In genomic region chr1:20573987-20574386, GRCh38 we compare ENCODE assay signal across 26 cellular contexts. TPM values are rescaled to one million over a fixed set of nuclear protein-coding genes. Genes with fewer than 3 reads are reported as not detected.
DNase-seq lines count a peak whose midpoint lies in the region; TF ChIP-seq lines count a peak whose summit lies in the region.
"Had no signal": no experiment of that assay in that cellular context is flagged by ENCODE, and none has a peak within 500 bp of the region (broad histone marks: within the 10 kb centered on the region; RNA-seq: fewer than 3 reads in every experiment).

No MANE protein-coding gene starts in this region.

- no peaks in the 10 kb centered on the region for H3K9me3 Mint-ChIP-seq in endothelial cell (ENCODE audit: unreplicated experiment)
- peaks cover 13% of the 10 kb centered on the region for H3K9me3 Mint-ChIP-seq in nephron progenitor cell

- H3K27me3 Mint-ChIP-seq in endothelial cell (ENCODE audit: unreplicated experiment): no peaks in the 10 kb centered on the region
- peaks cover 59% of the 10 kb centered on the region for H3K27me3 Mint-ChIP-seq in nephron progenitor cell (ENCODE audit: low read depth, poor library complexity)

- no peak overlapping the region for H3K9ac ChIP-seq in BLaER1
- H3K9ac ChIP-seq in BLaER1 treated with 17β-estradiol and CSF1 and Interleukin-3, amounts not matched to agents 10 nM and 100 nM: no peak overlapping the region
- H3K9ac ChIP-seq in Loucy (ENCODE audit: low read depth, low read length, poor library complexity, severe bottlenecking): no peak overlapping the region

- H3K4me3 ChIP-seq in BLaER1 (no peak overlapping the region), Loucy (ENCODE audit: low read length, poor library complexity, severe bottlenecking) (no peak overlapping the region)
- no peak overlapping the region for H3K4me3 ChIP-seq in BLaER1 treated with 17β-estradiol and CSF1 and Interleukin-3, amounts not matched to agents 10 nM and 100 nM
- H3K4me3 ChIP-seq: GM12878 had no signal

- H3K27ac ChIP-seq in BLaER1: no peak overlapping the region
- no peak overlapping the region for H3K27ac ChIP-seq in BLaER1 treated with 17β-estradiol and CSF1 and Interleukin-3, amounts not matched to agents 10 nM and 100 nM

- peak overlapping the region; percentile 4; the same call in 1 of the 2 replicates for H2AFZ ChIP-seq in Loucy (ENCODE audit: low read length)

- no peaks in the 10 kb centered on the region for H3K9me2 ChIP-seq in Loucy (replicated peaks; ENCODE audit: low read depth, low read length)

- H3K79me2 ChIP-seq in Loucy (ENCODE audit: insufficient read depth, low read length): no peaks in the 10 kb centered on the region

- H3K4me3 Mint-ChIP-seq in endothelial cell (ENCODE audit: unreplicated experiment) (no peak overlapping the region), nephron progenitor cell (no peak overlapping the region)
- H3K4me3 Mint-ChIP-seq: CD14-positive monocyte; CD4-positive, alpha-beta memory T cell; CD4-positive, CD25-positive, alpha-beta regulatory T cell; CD8-positive, alpha-beta memory T cell had no signal

- H3K4me1 Mint-ChIP-seq in endothelial cell (ENCODE audit: unreplicated experiment): peaks cover 10% of the 10 kb centered on the region
- H3K4me1 Mint-ChIP-seq in nephron progenitor cell: peaks cover 4% of the 10 kb centered on the region
- H3K4me1 Mint-ChIP-seq: CD8-positive, alpha-beta memory T cell had no signal

- H4K20me1 ChIP-seq in BLaER1: no peaks in the 10 kb centered on the region
- no peaks in the 10 kb centered on the region for H4K20me1 ChIP-seq in BLaER1 treated with 17β-estradiol and CSF1 and Interleukin-3, amounts not matched to agents 10 nM and 100 nM
- H4K20me1 ChIP-seq in Loucy (ENCODE audit: insufficient read depth, low read length, poor library complexity, severe bottlenecking): no peaks in the 10 kb centered on the region

- H3K27me3 ChIP-seq in BLaER1: no peaks in the 10 kb centered on the region
- no peaks in the 10 kb centered on the region for H3K27me3 ChIP-seq in BLaER1 treated with 17β-estradiol and CSF1 and Interleukin-3, amounts not matched to agents 10 nM and 100 nM
- no peaks in the 10 kb centered on the region for H3K27me3 ChIP-seq in Loucy (ENCODE audit: insufficient read depth, low read length, poor library complexity, severe bottlenecking)
- H3K27me3 ChIP-seq: BE2C had no signal

- no peak for TF ChIP-seq CTCF in Loucy (conservative IDR thresholded peaks at IDR 0.05; ENCODE audit: low read length)
- no peak for TF ChIP-seq CTCF in endothelial cell (IDR thresholded peaks at IDR 0.05; ENCODE audit: unreplicated experiment)
- no peak for TF ChIP-seq CTCF in nephron progenitor cell (IDR thresholded peaks at IDR 0.05)

- no peaks in the 10 kb centered on the region for H3K36me3 Mint-ChIP-seq in endothelial cell (ENCODE audit: low read depth, unreplicated experiment)
- no peaks in the 10 kb centered on the region for H3K36me3 Mint-ChIP-seq in nephron progenitor cell (ENCODE audit: low read depth)
- H3K36me3 Mint-ChIP-seq: CD14-positive monocyte; CD4-positive, alpha-beta memory T cell; CD4-positive, CD25-positive, alpha-beta regulatory T cell; CD8-positive, alpha-beta memory T cell had no signal

- H3K9me3 ChIP-seq in BLaER1 (peaks cover 15% of the 10 kb centered on the region), Loucy (ENCODE audit: insufficient read depth, low read depth, low read length) (no peaks in the 10 kb centered on the region)
- peaks cover 5 to 17% (median 9%) of the 10 kb centered on the region in 11 experiments; a peak in 17 of 22 replicates for H3K9me3 ChIP-seq in BLaER1 treated with 17β-estradiol and CSF1 and Interleukin-3, amounts not matched to agents 10 nM and 100 nM (replicated peaks in 1 of 11)
- H3K9me3 ChIP-seq: BE2C had no signal

- DNase-seq in endothelial cell (ENCODE audit: low spot score) (no peak), nephron progenitor cell (no peak), T-helper 2 cell (no peak), NCI-H526 (lab: John Stamatoyannopoulos, UW) (no peak)
- DNase-seq: 8988T; ACHN; BE2C; C1 segment of cervical spinal cord; CD4-positive, alpha-beta memory T cell; CD4-positive, CD25-positive, alpha-beta regulatory T cell; CD8-positive, alpha-beta memory T cell; COR-L47; DMS 273 treated with DMSO at 0.1 percent for 48 hours; DMS153; DMS53; DMS79; DND-41; EL; GDM1 had no signal

- peaks cover 16% of the 10 kb centered on the region for H3K4me1 ChIP-seq in BLaER1
- H3K4me1 ChIP-seq in BLaER1 treated with 17β-estradiol and CSF1 and Interleukin-3, amounts not matched to agents 10 nM and 100 nM: peaks cover 4 to 15% (median 12%) of the 10 kb centered on the region in 10 experiments; a peak in 17 of 20 replicates
- H3K4me1 ChIP-seq in Loucy (ENCODE audit: insufficient read depth, low read length, poor library complexity, severe bottlenecking): no peaks in the 10 kb centered on the region
- H3K4me1 ChIP-seq: BE2C had no signal

- H3K36me3 ChIP-seq in BLaER1: no peaks in the 10 kb centered on the region
- no peaks in the 10 kb centered on the region for H3K36me3 ChIP-seq in BLaER1 treated with 17β-estradiol and CSF1 and Interleukin-3, amounts not matched to agents 10 nM and 100 nM
- H3K36me3 ChIP-seq in Loucy (ENCODE audit: insufficient read depth, low read length): no peaks in the 10 kb centered on the region
- H3K36me3 ChIP-seq: BE2C had no signal

- H3K27ac Mint-ChIP-seq in endothelial cell (ENCODE audit: unreplicated experiment) (peak overlapping the region; percentile 21), nephron progenitor cell (no peak overlapping the region)
- H3K27ac Mint-ChIP-seq: CD4-positive, alpha-beta memory T cell; CD4-positive, CD25-positive, alpha-beta regulatory T cell had no signal

- no peaks in the 10 kb centered on the region for H3F3A ChIP-seq in Loucy (ENCODE audit: low read depth)

- H3K4me2 ChIP-seq in BLaER1 (peak overlapping the region; percentile 47), Loucy (ENCODE audit: low read depth, low read length, poor library complexity, severe bottlenecking) (no peak overlapping the region)
- H3K4me2 ChIP-seq in BLaER1 treated with 17β-estradiol and CSF1 and Interleukin-3, amounts not matched to agents 10 nM and 100 nM: peak overlapping the region in 10 of 11 experiments; percentile 19 to 71 (median 46); a peak in 17 of 22 replicates

RNA-seq across cellular contexts. Expression of gene CDA, which starts 14.9 kb away (rescaled TPM):
- total RNA-seq in endothelial cell (ENCODE audit: unreplicated experiment): 1.1 TPM
- total RNA-seq: A673; CD4-positive, alpha-beta memory T cell; CD4-positive, CD25-positive, alpha-beta regulatory T cell; CD8-positive, alpha-beta memory T cell; G401; GM12878 had no signal

RNA-seq across cellular contexts. Expression of gene FAM43B, which starts 21.6 kb away (rescaled TPM):
- total RNA-seq in endothelial cell (ENCODE audit: unreplicated experiment): 1.7 TPM
- total RNA-seq: A673; CD4-positive, alpha-beta memory T cell; CD4-positive, CD25-positive, alpha-beta regulatory T cell; CD8-positive, alpha-beta memory T cell; GM12878 had no signal

RNA-seq across cellular contexts. Expression of gene PINK1, which starts 59.3 kb away (rescaled TPM):
- 40.0 TPM for total RNA-seq in endothelial cell (ENCODE audit: unreplicated experiment)
